Comparison of ENCODE assay signal across 9 cellular contexts in genomic region chr6:16511048-16511660, GRCh38.
A peak's percentile ranks its signal among the peaks of the same experiment; 100 is the strongest.
DNase-seq lines count a peak whose midpoint lies in the region; ATAC-seq and TF ChIP-seq lines count a peak whose summit lies in the region.
"Had no signal": no experiment of that assay in that cellular context is flagged by ENCODE, and none has a peak within 500 bp of the region (broad histone marks: within the 10 kb centered on the region; RNA-seq: fewer than 3 reads in every experiment).

No MANE protein-coding gene starts in this region.

- H2AFZ ChIP-seq in SK-N-SH (ENCODE audit: low read depth): no peak overlapping the region

- TF ChIP-seq RAD21 in SK-N-SH (IDR thresholded peaks at IDR 0.05; ENCODE audit: low read length): peak; percentile 54

- peaks cover 0 to 8% of the 10 kb centered on the region in 2 donors for H3K36me3 Mint-ChIP-seq in CD4-positive, alpha-beta memory T cell
- no peaks in the 10 kb centered on the region for H3K36me3 Mint-ChIP-seq in endodermal cell (ENCODE audit: low read depth)
- H3K36me3 Mint-ChIP-seq in naive thymus-derived CD8-positive, alpha-beta T cell: no peaks in the 10 kb centered on the region

- TF ChIP-seq CTCF in SK-N-SH (IDR thresholded peaks at IDR 0.05): peak; percentile 75
- peak; percentile 83 for TF ChIP-seq CTCF in endodermal cell (conservative IDR thresholded peaks at IDR 0.05)

- no peaks in the 10 kb centered on the region for H3K9me2 ChIP-seq in SK-N-SH

- no peak overlapping the region for H3K4me2 ChIP-seq in SK-N-SH

- DNase-seq in CD4-positive, alpha-beta memory T cell: peak in 1 of 5 donors; percentile 16
- DNase-seq in H7 (peak; percentile 19), SK-N-SH (peak; percentile 38), endodermal cell (no peak), NCI-H187 (lab: John Stamatoyannopoulos, UW) (no peak), ecto neural progenitor cell (ENCODE audit: low spot score) (no peak)
- DNase-seq in naive thymus-derived CD8-positive, alpha-beta T cell: peak in 1 of 10 donors; percentile 17
- DNase-seq in stimulated activated naive CD4-positive, alpha-beta T cell treated with Interleukin-2 at 50 U/mL for 16 hours (lab: John Stamatoyannopoulos, UW): no peak

- intact Hi-C loops in CD4-positive, alpha-beta memory T cell (cut with micrococcal nuclease): loop anchor here (1.0 to 5.0 kb wide), 2 partner anchors 179 to 250 kb away; partner anchors contain the start of gene ATXN1

- H3K9me3 ChIP-seq in CD4-positive, alpha-beta memory T cell (ENCODE audit: control insufficient read depth in 1 of 2, low read length in 2 of 2): no peaks in the 10 kb centered on the region
- H3K9me3 ChIP-seq in SK-N-SH (no peaks in the 10 kb centered on the region), endodermal cell (ENCODE audit: control insufficient read depth, low read length) (no peaks in the 10 kb centered on the region)
- H3K9me3 ChIP-seq: SJSA1 had no signal

- no peak overlapping the region for H3K27ac ChIP-seq in CD4-positive, alpha-beta memory T cell (ENCODE audit: low read depth, low read length)
- H3K27ac ChIP-seq in SK-N-SH (ENCODE audit: low read depth in 2 of 2, low read length in 1 of 2): no peak overlapping the region
- H3K27ac ChIP-seq in endodermal cell (ENCODE audit: low read depth, low read length): no peak overlapping the region
- H3K27ac ChIP-seq: SJSA1 had no signal

- H3K4me3 ChIP-seq in CD4-positive, alpha-beta memory T cell (ENCODE audit: low read length in 2 of 2): no peak overlapping the region
- H3K4me3 ChIP-seq in H7 (ENCODE audit: insufficient read depth, low read depth, low read length) (no peak overlapping the region), SK-N-SH (ENCODE audit: low read depth in 2 of 2, low read length in 1 of 2) (no peak overlapping the region), endodermal cell (ENCODE audit: low read length) (no peak overlapping the region)
- H3K4me3 ChIP-seq: SJSA1 had no signal

- H3K27me3 Mint-ChIP-seq in CD4-positive, alpha-beta memory T cell: no peaks in the 10 kb centered on the region
- H3K27me3 Mint-ChIP-seq in endodermal cell (ENCODE audit: insufficient read depth): no peaks in the 10 kb centered on the region
- H3K27me3 Mint-ChIP-seq in naive thymus-derived CD8-positive, alpha-beta T cell: no peaks in the 10 kb centered on the region

- H3K27me3 ChIP-seq in CD4-positive, alpha-beta memory T cell (ENCODE audit: insufficient read depth, low read length): no peaks in the 10 kb centered on the region
- H3K27me3 ChIP-seq in H7 (ENCODE audit: control insufficient read depth, insufficient read depth, low read length) (no peaks in the 10 kb centered on the region), SK-N-SH (ENCODE audit: insufficient read depth) (no peaks in the 10 kb centered on the region), endodermal cell (ENCODE audit: control insufficient read depth, insufficient read depth, low read length, poor library complexity, severe bottlenecking) (no peaks in the 10 kb centered on the region)
- H3K27me3 ChIP-seq: SJSA1 had no signal

- no peaks in the 10 kb centered on the region for H3K36me3 ChIP-seq in CD4-positive, alpha-beta memory T cell (ENCODE audit: insufficient read depth, low read length)
- H3K36me3 ChIP-seq in H7 (replicated peaks; ENCODE audit: control insufficient read depth, insufficient read depth, low read length) (no peaks in the 10 kb centered on the region), SK-N-SH (replicated peaks in 1 of 2; ENCODE audit: control insufficient read depth in 1 of 2, insufficient read depth in 2 of 2, low read length in 1 of 2) (peaks cover 0 to 8% of the 10 kb centered on the region in 2 experiments), endodermal cell (ENCODE audit: control insufficient read depth, insufficient read depth, low read length) (no peaks in the 10 kb centered on the region)
- H3K36me3 ChIP-seq: SJSA1 had no signal

- no peaks in the 10 kb centered on the region for H4K20me1 ChIP-seq in SK-N-SH (ENCODE audit: insufficient read depth)

- H3K4me1 Mint-ChIP-seq in CD4-positive, alpha-beta memory T cell: peaks cover 38 to 54% (median 47%) of the 10 kb centered on the region in 4 donors
- peaks cover 7% of the 10 kb centered on the region for H3K4me1 Mint-ChIP-seq in endodermal cell
- peaks cover 30 to 41% (median 39%) of the 10 kb centered on the region in 4 donors for H3K4me1 Mint-ChIP-seq in naive thymus-derived CD8-positive, alpha-beta T cell

- peak overlapping the region; percentile 20 to 95 (median 68) for H3K27ac Mint-ChIP-seq in CD4-positive, alpha-beta memory T cell
- no peak overlapping the region for H3K27ac Mint-ChIP-seq in endodermal cell
- H3K27ac Mint-ChIP-seq in naive thymus-derived CD8-positive, alpha-beta T cell: peak overlapping the region in 9 of 10 donors; percentile 13 to 92 (median 85)

- no peak overlapping the region for H3K9ac ChIP-seq in SK-N-SH
- no peak overlapping the region for H3K9ac ChIP-seq in endodermal cell (ENCODE audit: extremely low read depth, low read length, poor library complexity, severe bottlenecking)

- H3K4me1 ChIP-seq in CD4-positive, alpha-beta memory T cell (ENCODE audit: insufficient read depth, low read length): peaks cover 40% of the 10 kb centered on the region
- H3K4me1 ChIP-seq in SK-N-SH (ENCODE audit: control insufficient read depth in 1 of 2, insufficient read depth in 2 of 2, low read depth in 1 of 2, low read length in 1 of 2) (peaks cover 2 to 3% of the 10 kb centered on the region in 2 experiments; a peak in 2 of 4 replicates), endodermal cell (ENCODE audit: control insufficient read depth, insufficient read depth, low read length) (no peaks in the 10 kb centered on the region)

- H3F3A ChIP-seq in SK-N-SH (replicated peaks; ENCODE audit: insufficient read depth): peaks cover 13% of the 10 kb centered on the region

- no peaks in the 10 kb centered on the region for H3K9me3 Mint-ChIP-seq in CD4-positive, alpha-beta memory T cell
- no peaks in the 10 kb centered on the region for H3K9me3 Mint-ChIP-seq in endodermal cell
- H3K9me3 Mint-ChIP-seq in naive thymus-derived CD8-positive, alpha-beta T cell: no peaks in the 10 kb centered on the region

- CTCF ChIA-PET in CD4-positive, alpha-beta memory T cell (lab: Charles Lee; ENCODE audit: partially characterized antibody): interaction anchor here (0.7 to 9.2 kb wide), 43 partner anchors 9 to 454 kb away, joined by 3 to 107 read pairs (median 6); partner anchors contain the start of gene ATXN1
- CTCF ChIA-PET in SK-N-SH (lab: Yijun Ruan, JAX): interaction anchor here (0.8 to 3.7 kb wide), 30 partner anchors 9 to 583 kb away, joined by 3 to 33 read pairs (median 4); partner anchors contain the start of gene ATXN1

- H3K4me3 Mint-ChIP-seq in CD4-positive, alpha-beta memory T cell: peak overlapping the region in 1 of 8 donors; percentile 40
- H3K4me3 Mint-ChIP-seq in endodermal cell: no peak overlapping the region
- peak overlapping the region in 4 of 10 donors; percentile 8 to 70 (median 36) for H3K4me3 Mint-ChIP-seq in naive thymus-derived CD8-positive, alpha-beta T cell

- POLR2A ChIA-PET in CD4-positive, alpha-beta memory T cell (lab: Charles Lee; ENCODE audit: partially characterized antibody): interaction anchor here (0.6 to 4.9 kb wide), 9 partner anchors 89 to 252 kb away, joined by 3 to 44 read pairs (median 3); partner anchors contain the start of gene ATXN1
- POLR2A ChIA-PET in SK-N-SH (lab: Yijun Ruan, JAX): no interaction called here
- POLR2A ChIA-PET in naive thymus-derived CD8-positive, alpha-beta T cell (lab: Charles Lee): no interaction called here

- no peak for TF ChIP-seq EP300 in SK-N-SH (IDR thresholded peaks at IDR 0.05; ENCODE audit: borderline replicate concordance in 1 of 2, low read depth in 1 of 2, low read length in 1 of 2)

- peak in 1 of 2 donors; percentile 40 for ATAC-seq in naive thymus-derived CD8-positive, alpha-beta T cell

- H3K79me2 ChIP-seq in SK-N-SH (ENCODE audit: insufficient read depth): no peaks in the 10 kb centered on the region; the same call in 1 of the 2 replicates

- WGBS in SK-N-SH (ENCODE audit: low lambda C conversion rate): 63% methylated on average over 4 of the region's 4 CpGs
- WGBS in endodermal cell (ENCODE audit: insufficient coverage in 1 of 2, insufficient read length in 1 of 2), 2 experiments: 77 to 100% methylated on average over 1 to 4 of the region's 4 CpGs

TF ChIP-seq in SK-N-SH, 30 proteins besides CTCF, POLR2A, EP300 and RAD21:
- TF ChIP-seq FOXM1 (IDR thresholded peaks at IDR 0.05; ENCODE audit: low read depth) (no peak), SMC3 (IDR thresholded peaks at IDR 0.05; ENCODE audit: low read depth, low read length) (peak; percentile 62), TEAD4 (IDR thresholded peaks at IDR 0.05; ENCODE audit: borderline replicate concordance, insufficient read depth) (no peak)

Comparison
In these comparisons a context has a peak if more than half of its experiments do, and no peak if none do; other contexts are left out.
1. DNase-seq: peak in H7 (single experiment) and SK-N-SH (single experiment); none in endodermal cell (single experiment), NCI-H187 (0 of 2), ecto neural progenitor cell (single experiment) and stimulated activated naive CD4-positive, alpha-beta T cell treated with Interleukin-2 at 50 U/mL for 16 hours (single experiment).